Comparison of ENCODE assay signal across 30 cellular contexts in genomic region chrY:7850191-7850590, GRCh38.
"Had no signal": no experiment of that assay in that cellular context is flagged by ENCODE, and none has a peak within 500 bp of the region (broad histone marks: within the 10 kb centered on the region; RNA-seq: fewer than 3 reads in every experiment).

No MANE protein-coding gene starts in this region.

- H3K4me2 ChIP-seq: neural progenitor cell, smooth muscle cell had no signal

- H3K9ac ChIP-seq: neural progenitor cell, parathyroid adenoma had no signal

- H3K9me3 ChIP-seq: ovary, psoas muscle, right lobe of liver, sigmoid colon, spleen, suprapubic skin, thoracic aorta, thyroid gland, transverse colon, upper lobe of right lung, uterus had no signal

- H2AFZ ChIP-seq: neural progenitor cell, parathyroid adenoma had no signal

- H3K27me3 ChIP-seq: neural progenitor cell, ovary, right lobe of liver, sigmoid colon, spleen, suprapubic skin, thyroid gland, transverse colon, upper lobe of right lung, uterus had no signal

- DNase-seq: naive thymus-derived CD4-positive, alpha-beta T cell; natural killer cell; occipital lobe; ovary; posterior cingulate gyrus; psoas muscle; right cardiac atrium; right lobe of liver; sigmoid colon; spleen; stimulated activated CD4-positive, alpha-beta T cell treated with anti-CD3 and anti-CD28 coated beads, Interleukin-12 subunit alpha, Interleukin-12 subunit beta, amount 100 ng/mL, for 4 hours; stimulated activated CD4-positive, alpha-beta T cell treated with anti-CD3 and anti-CD28 coated beads, Interleukin-1b, Interleukin-23, amount 100 ng/mL, for 48 hours; stimulated activated CD4-positive, alpha-beta T cell treated with anti-CD3 and anti-CD28 coated beads, Interleukin-4, amount 100 ng/mL, for 1 hour; stimulated activated CD4-positive, alpha-beta T cell treated with anti-CD3 and anti-CD28 coated beads, Interleukin-4, amount 100 ng/mL, for 4 hours; stimulated activated CD8-positive, alpha-beta memory T cell treated with anti-CD3 and anti-CD28 coated beads, Interleukin-4, amount 100 ng/mL, for 48 hours; stimulated activated naive CD4-positive, alpha-beta T cell; stimulated activated naive CD8-positive, alpha-beta T cell treated with anti-CD3 and anti-CD28 coated beads, Interleukin-15, amount 100 ng/mL, for 72 hours; stimulated activated naive CD8-positive, alpha-beta T cell treated with anti-CD3 and anti-CD28 coated beads, Interleukin-15, Interleukin-2, amounts not matched to agents 100 U/mL and 50 U/mL, for 24 hours; substantia nigra; transverse colon; upper lobe of right lung; uterus had no signal

- ATAC-seq: naive thymus-derived CD4-positive, alpha-beta T cell; natural killer cell; psoas muscle; right cardiac atrium; right lobe of liver; stimulated activated memory B cell treated with anti-CD40 and anti-IgM and Interleukin-4, amounts not matched to agents 10 μg/mL and 1 μg/mL and 100 μg/mL, for 72 hours; stimulated activated naive CD8-positive, alpha-beta T cell treated with anti-CD3 and anti-CD28 coated beads, Interleukin-15, amount 100 ng/mL, for 72 hours; stimulated activated naive CD8-positive, alpha-beta T cell treated with anti-CD3 and anti-CD28 coated beads, Interleukin-15, Interleukin-2, amounts not matched to agents 100 U/mL and 50 U/mL, for 24 hours; upper lobe of right lung had no signal

- H3K27ac ChIP-seq: neural progenitor cell, ovary, parathyroid adenoma, psoas muscle, right lobe of liver, sigmoid colon, skin epidermis, spleen, suprapubic skin, thoracic aorta, thyroid gland, transverse colon, upper lobe of right lung, uterus had no signal

- H3K4me1 ChIP-seq: neural progenitor cell, parathyroid adenoma, psoas muscle, right lobe of liver, sigmoid colon, spleen, suprapubic skin, thyroid gland, transverse colon, upper lobe of right lung, uterus had no signal

- H3K4me3 ChIP-seq: neural progenitor cell, ovary, psoas muscle, right lobe of liver, sigmoid colon, skin epidermis, smooth muscle cell, spleen, suprapubic skin, thoracic aorta, thyroid gland, transverse colon, upper lobe of right lung, uterus had no signal

- H3K36me3 ChIP-seq: neural progenitor cell, ovary, right lobe of liver, sigmoid colon, spleen, suprapubic skin, thoracic aorta, thyroid gland, transverse colon, upper lobe of right lung, uterus had no signal

- H3K79me2 ChIP-seq: parathyroid adenoma had no signal
